Comparison of ENCODE assay signal across 1 cellular context in the genomic region with DNA sequence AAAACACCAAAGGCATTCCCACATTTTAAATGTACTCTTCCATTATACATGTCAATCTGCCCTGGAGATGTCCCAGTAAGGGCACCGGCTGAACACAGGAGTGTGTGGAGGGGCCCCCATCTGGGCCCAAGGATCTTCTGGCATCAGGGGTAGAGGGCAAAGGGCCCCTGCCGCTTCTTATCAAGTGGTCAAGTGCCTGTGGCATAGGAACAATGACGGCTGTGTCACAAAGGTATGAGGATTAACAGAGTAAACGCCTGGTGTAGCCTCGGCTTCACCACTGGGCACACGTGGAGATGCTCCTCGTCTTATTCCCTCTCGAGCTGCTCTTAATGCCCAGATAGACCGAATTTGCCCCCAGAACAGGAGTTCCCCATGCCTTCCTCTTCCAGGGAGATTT.
TF ChIP-seq lines count a peak whose summit lies in the region.

No MANE protein-coding gene starts in this region.

TF ChIP-seq in IMR-90, 13 proteins besides CTCF, POLR2A, EP300 and RAD21:
- TF ChIP-seq, protein P1, sequence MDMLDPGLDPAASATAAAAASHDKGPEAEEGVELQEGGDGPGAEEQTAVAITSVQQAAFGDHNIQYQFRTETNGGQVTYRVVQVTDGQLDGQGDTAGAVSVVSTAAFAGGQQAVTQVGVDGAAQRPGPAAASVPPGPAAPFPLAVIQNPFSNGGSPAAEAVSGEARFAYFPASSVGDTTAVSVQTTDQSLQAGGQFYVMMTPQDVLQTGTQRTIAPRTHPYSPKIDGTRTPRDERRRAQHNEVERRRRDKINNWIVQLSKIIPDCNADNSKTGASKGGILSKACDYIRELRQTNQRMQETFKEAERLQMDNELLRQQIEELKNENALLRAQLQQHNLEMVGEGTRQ (IDR thresholded peaks at IDR 0.05; ENCODE audit: low read depth, low read length), result no peak
- TF ChIP-seq FOS (IDR thresholded peaks at IDR 0.05; ENCODE audit: low read depth, low read length), result no peak
- no peak for TF ChIP-seq MAFK (IDR thresholded peaks at IDR 0.05; ENCODE audit: low read depth, low read length)
- no peak for TF ChIP-seq SMC3 (IDR thresholded peaks at IDR 0.05; ENCODE audit: low read depth, low read length)
- no peak for TF ChIP-seq CHD1 (IDR thresholded peaks at IDR 0.05; ENCODE audit: low read depth, low read length)
- no peak for TF ChIP-seq RCOR1 (IDR thresholded peaks at IDR 0.05; ENCODE audit: insufficient replicate concordance, low read length)
- TF ChIP-seq MAZ (IDR thresholded peaks at IDR 0.05; ENCODE audit: borderline replicate concordance, low read depth, low read length), result no peak
- no peak for TF ChIP-seq NFE2L2 (IDR thresholded peaks at IDR 0.05; ENCODE audit: low read depth, low read length)
- TF ChIP-seq CEBPB (IDR thresholded peaks at IDR 0.05; ENCODE audit: low read depth, low read length), result no peak
- TF ChIP-seq, protein P2, sequence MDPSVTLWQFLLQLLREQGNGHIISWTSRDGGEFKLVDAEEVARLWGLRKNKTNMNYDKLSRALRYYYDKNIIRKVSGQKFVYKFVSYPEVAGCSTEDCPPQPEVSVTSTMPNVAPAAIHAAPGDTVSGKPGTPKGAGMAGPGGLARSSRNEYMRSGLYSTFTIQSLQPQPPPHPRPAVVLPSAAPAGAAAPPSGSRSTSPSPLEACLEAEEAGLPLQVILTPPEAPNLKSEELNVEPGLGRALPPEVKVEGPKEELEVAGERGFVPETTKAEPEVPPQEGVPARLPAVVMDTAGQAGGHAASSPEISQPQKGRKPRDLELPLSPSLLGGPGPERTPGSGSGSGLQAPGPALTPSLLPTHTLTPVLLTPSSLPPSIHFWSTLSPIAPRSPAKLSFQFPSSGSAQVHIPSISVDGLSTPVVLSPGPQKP (IDR thresholded peaks at IDR 0.05; ENCODE audit: borderline replicate concordance, low read depth, low read length), result no peak
- no peak for TF ChIP-seq BHLHE40 (IDR thresholded peaks at IDR 0.05; ENCODE audit: low read depth, low read length)
- no peak for TF ChIP-seq RFX5 (IDR thresholded peaks at IDR 0.05; ENCODE audit: low read depth, low read length)
- no peak for TF ChIP-seq MXI1 (IDR thresholded peaks at IDR 0.05; ENCODE audit: borderline replicate concordance, low read depth, low read length)
